ENCODE assay signal across 8 cellular contexts in the genomic region with DNA sequence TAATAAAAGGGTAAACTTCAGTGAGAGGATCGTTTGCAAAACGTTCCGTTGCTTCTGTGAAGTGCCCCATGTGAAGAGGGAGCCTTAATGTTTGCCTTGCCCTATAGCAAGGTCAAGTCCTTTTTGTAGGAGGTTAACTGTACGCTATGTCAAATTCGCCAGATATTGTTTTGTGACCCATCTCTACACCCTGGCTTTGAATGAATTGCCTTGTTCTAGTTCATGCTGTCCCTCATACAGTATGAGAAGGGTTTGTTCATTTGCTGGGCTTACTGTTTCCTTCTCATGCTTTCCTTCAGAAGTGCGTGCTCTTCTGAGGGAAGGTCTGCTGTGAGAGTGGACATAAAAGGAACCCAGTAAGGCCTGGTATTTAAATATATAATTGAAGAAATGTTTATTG. TPM values are rescaled to one million over a fixed set of nuclear protein-coding genes. Genes with fewer than 3 reads are reported as not detected.
DNase-seq lines count a peak whose midpoint lies in the region; ATAC-seq and TF ChIP-seq lines count a peak whose summit lies in the region.

No MANE protein-coding gene starts in this region.

- H3K4me1 Mint-ChIP-seq in CD8-positive, alpha-beta T cell (ENCODE audit: low read depth) = peaks cover 45% of the 10 kb centered on the region

- TF ChIP-seq RAD21 in neural cell (conservative IDR thresholded peaks at IDR 0.05) = no peak

- H3K9me3 Mint-ChIP-seq in CD8-positive, alpha-beta T cell = no peaks in the 10 kb centered on the region

- TF ChIP-seq CTCF in CD8-positive, alpha-beta T cell (IDR thresholded peaks at IDR 0.05) = no peak
- TF ChIP-seq CTCF in NB4 (IDR thresholded peaks at IDR 0.05; ENCODE audit: low read depth, low read length) (no peak), neural cell (IDR thresholded peaks at IDR 0.05; ENCODE audit: poor library complexity, severe bottlenecking) (no peak), mucosa of descending colon (IDR thresholded peaks at IDR 0.05) (no peak)

- H3K36me3 Mint-ChIP-seq in CD8-positive, alpha-beta T cell = peaks cover 10% of the 10 kb centered on the region

- H3K79me2 ChIP-seq in neural cell (replicated peaks; ENCODE audit: insufficient read depth, low read length) = peaks cover 46% of the 10 kb centered on the region

- intact Hi-C loops in CD8-positive, alpha-beta T cell (cut with DNase I, micrococcal nuclease) = loop anchor here in 1 of 2 experiments (2.0 to 10.0 kb wide), 6 partner anchors 75 to 659 kb away; partner anchors contain the start of genes CCDC47, DDX42, SMARCD2 and TANC2
- intact Hi-C loops in mucosa of descending colon (cut with DNase I, micrococcal nuclease) = no loop called here

- no peaks in the 10 kb centered on the region for H3K36me3 ChIP-seq in CD8-positive, alpha-beta T cell (ENCODE audit: insufficient read depth, low read length)
- no peaks in the 10 kb centered on the region for H3K36me3 ChIP-seq in ectodermal cell (ENCODE audit: control insufficient read depth, insufficient read depth, low read length)
- no peaks in the 10 kb centered on the region for H3K36me3 ChIP-seq in neural cell (ENCODE audit: insufficient read depth, low read length)
- H3K36me3 ChIP-seq in mucosa of descending colon (ENCODE audit: low read depth) = no peaks in the 10 kb centered on the region

- TF ChIP-seq POLR2A in NB4 (IDR thresholded peaks at IDR 0.05; ENCODE audit: extremely low read depth, insufficient read length) = no peak

- H3K27ac ChIP-seq in CD8-positive, alpha-beta T cell (ENCODE audit: low read depth, low read length) = no peak overlapping the region
- no peak overlapping the region for H3K27ac ChIP-seq in ectodermal cell (ENCODE audit: insufficient read depth, low read depth, low read length, poor library complexity, severe bottlenecking)
- no peak overlapping the region for H3K27ac ChIP-seq in neural cell (ENCODE audit: low read length)

- POLR2A ChIA-PET in CD8-positive, alpha-beta T cell (lab: Charles Lee) = interaction anchor here (0.7 to 3.4 kb wide), 5 partner anchors 10 to 82 kb away, joined by 3 to 75 read pairs (median 5); partner anchors contain the start of gene LIMD2

- H4K20me1 ChIP-seq in neural cell (ENCODE audit: insufficient read depth) = no peaks in the 10 kb centered on the region

- TF ChIP-seq EP300 in neural cell (conservative IDR thresholded peaks at IDR 0.05; ENCODE audit: poor library complexity, severe bottlenecking) = no peak

- peak overlapping the region; percentile 66 for H3K4me2 ChIP-seq in neural cell (ENCODE audit: low read length)

- CTCF ChIA-PET in CD8-positive, alpha-beta T cell (lab: Charles Lee) = interaction anchor here (1.1 to 3.8 kb wide), 3 partner anchors 12 to 198 kb away, joined by 3 to 28 read pairs (median 3); no protein-coding TSS in a partner anchor

- H3K9ac ChIP-seq in neural cell (ENCODE audit: low read length) = peak overlapping the region; percentile 75

- peaks cover 30% of the 10 kb centered on the region for H3K4me1 ChIP-seq in CD8-positive, alpha-beta T cell (ENCODE audit: insufficient read depth, low read length)
- H3K4me1 ChIP-seq in ectodermal cell (ENCODE audit: control insufficient read depth, insufficient read depth, low read length) (no peaks in the 10 kb centered on the region), mucosa of descending colon (ENCODE audit: low read depth) (peaks cover 11% of the 10 kb centered on the region)

- H3K9me3 ChIP-seq in CD8-positive, alpha-beta T cell (ENCODE audit: low read length) = no peaks in the 10 kb centered on the region
- H3K9me3 ChIP-seq in ectodermal cell (ENCODE audit: control insufficient read depth, low read length) (no peaks in the 10 kb centered on the region), neural cell (ENCODE audit: low read length) (no peaks in the 10 kb centered on the region), mucosa of descending colon (no peaks in the 10 kb centered on the region)

- H3K27me3 ChIP-seq in CD8-positive, alpha-beta T cell (ENCODE audit: insufficient read depth, low read length) = no peaks in the 10 kb centered on the region
- no peaks in the 10 kb centered on the region for H3K27me3 ChIP-seq in ectodermal cell (ENCODE audit: control insufficient read depth, insufficient read depth, low read length, poor library complexity, severe bottlenecking)
- no peaks in the 10 kb centered on the region for H3K27me3 ChIP-seq in neural cell (ENCODE audit: insufficient read depth, low read depth, low read length)

- H2AFZ ChIP-seq in neural cell (ENCODE audit: low read depth, low read length) = no peak overlapping the region

- peak overlapping the region; percentile 93 for H3K27ac Mint-ChIP-seq in CD8-positive, alpha-beta T cell

- 45% methylated on average over 6 of the region's 6 CpGs for WGBS in ectodermal cell, 2 experiments

- no peak for DNase-seq in CD8-positive, alpha-beta T cell
- DNase-seq in NB4 (ENCODE audit: low read depth) = peak; percentile 25
- no peak for DNase-seq in mucosa of descending colon
- DNase-seq in stimulated activated CD4-positive, alpha-beta T cell treated with anti-CD3 and anti-CD28 coated beads, Interleukin-15, amount 100 ng/mL, for 24 hours = no peak

- peak overlapping the region; percentile 38 for H3K4me3 ChIP-seq in CD8-positive, alpha-beta T cell (ENCODE audit: low read depth, low read length)
- H3K4me3 ChIP-seq in NB4 (ENCODE audit: low read depth, low read length) = peak overlapping the region; percentile 79
- peak overlapping the region; percentile 52 for H3K4me3 ChIP-seq in ectodermal cell (ENCODE audit: insufficient read depth, low read depth, low read length)
- H3K4me3 ChIP-seq in neural cell (ENCODE audit: low read length) = peak overlapping the region; percentile 81
- no peak overlapping the region for H3K4me3 ChIP-seq in mucosa of descending colon

- no peaks in the 10 kb centered on the region for H3K9me2 ChIP-seq in neural cell (ENCODE audit: insufficient read depth, low read length)

- peak overlapping the region; percentile 98 for H3K4me3 Mint-ChIP-seq in CD8-positive, alpha-beta T cell

- no peaks in the 10 kb centered on the region for H3K27me3 Mint-ChIP-seq in CD8-positive, alpha-beta T cell (ENCODE audit: low read depth)

- peaks cover 6% of the 10 kb centered on the region for H3F3A ChIP-seq in neural cell (ENCODE audit: insufficient read depth, low read length, poor library complexity, severe bottlenecking)

- no peak for ATAC-seq in CD8-positive, alpha-beta T cell
- ATAC-seq in GM18520 (IDR thresholded peaks at IDR 0.05; ENCODE audit: unreplicated experiment) (no peak), HG03378 (IDR thresholded peaks at IDR 0.05; ENCODE audit: unreplicated experiment) (no peak), mucosa of descending colon (no peak)

TF ChIP-seq in neural cell, 6 proteins besides CTCF, POLR2A, EP300 and RAD21:
- no peak for TF ChIP-seq MXI1 (conservative IDR thresholded peaks at IDR 0.05; ENCODE audit: poor library complexity, severe bottlenecking)
- no peak for TF ChIP-seq POLR2AphosphoS5 (IDR thresholded peaks at IDR 0.05)
- TF ChIP-seq TAF1 (IDR thresholded peaks at IDR 0.05; ENCODE audit: low read depth) = no peak
- TF ChIP-seq SMC3 (conservative IDR thresholded peaks at IDR 0.05; ENCODE audit: poor library complexity) = no peak
- no peak for TF ChIP-seq EZH2 (IDR thresholded peaks at IDR 0.05; ENCODE audit: borderline replicate concordance, insufficient read depth, low read length, poor library complexity, severe bottlenecking)
- TF ChIP-seq, protein P1, sequence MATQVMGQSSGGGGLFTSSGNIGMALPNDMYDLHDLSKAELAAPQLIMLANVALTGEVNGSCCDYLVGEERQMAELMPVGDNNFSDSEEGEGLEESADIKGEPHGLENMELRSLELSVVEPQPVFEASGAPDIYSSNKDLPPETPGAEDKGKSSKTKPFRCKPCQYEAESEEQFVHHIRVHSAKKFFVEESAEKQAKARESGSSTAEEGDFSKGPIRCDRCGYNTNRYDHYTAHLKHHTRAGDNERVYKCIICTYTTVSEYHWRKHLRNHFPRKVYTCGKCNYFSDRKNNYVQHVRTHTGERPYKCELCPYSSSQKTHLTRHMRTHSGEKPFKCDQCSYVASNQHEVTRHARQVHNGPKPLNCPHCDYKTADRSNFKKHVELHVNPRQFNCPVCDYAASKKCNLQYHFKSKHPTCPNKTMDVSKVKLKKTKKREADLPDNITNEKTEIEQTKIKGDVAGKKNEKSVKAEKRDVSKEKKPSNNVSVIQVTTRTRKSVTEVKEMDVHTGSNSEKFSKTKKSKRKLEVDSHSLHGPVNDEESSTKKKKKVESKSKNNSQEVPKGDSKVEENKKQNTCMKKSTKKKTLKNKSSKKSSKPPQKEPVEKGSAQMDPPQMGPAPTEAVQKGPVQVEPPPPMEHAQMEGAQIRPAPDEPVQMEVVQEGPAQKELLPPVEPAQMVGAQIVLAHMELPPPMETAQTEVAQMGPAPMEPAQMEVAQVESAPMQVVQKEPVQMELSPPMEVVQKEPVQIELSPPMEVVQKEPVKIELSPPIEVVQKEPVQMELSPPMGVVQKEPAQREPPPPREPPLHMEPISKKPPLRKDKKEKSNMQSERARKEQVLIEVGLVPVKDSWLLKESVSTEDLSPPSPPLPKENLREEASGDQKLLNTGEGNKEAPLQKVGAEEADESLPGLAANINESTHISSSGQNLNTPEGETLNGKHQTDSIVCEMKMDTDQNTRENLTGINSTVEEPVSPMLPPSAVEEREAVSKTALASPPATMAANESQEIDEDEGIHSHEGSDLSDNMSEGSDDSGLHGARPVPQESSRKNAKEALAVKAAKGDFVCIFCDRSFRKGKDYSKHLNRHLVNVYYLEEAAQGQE (IDR thresholded peaks at IDR 0.05; ENCODE audit: borderline replicate concordance) = no peak

RNA-seq across cellular contexts. Expression of gene MAP3K3, which starts 1.6 kb away (rescaled TPM):
- total RNA-seq in CD8-positive, alpha-beta T cell = 10 to 100 TPM; 72.9 to 74.5 TPM
- polyA plus RNA-seq in ectodermal cell (2013, experiment 1 of 4) = 30.3 TPM
- polyA plus RNA-seq in ectodermal cell (2013, experiment 2 of 4) = 26.2 TPM
- 23.7 TPM for polyA plus RNA-seq in ectodermal cell (2013, experiment 3 of 4)
- 22.9 TPM for polyA plus RNA-seq in ectodermal cell (2013, experiment 4 of 4)
- polyA plus RNA-seq in neural cell = 16.6 and 24.5 TPM in 2 replicates
- 32.2 and 41.4 TPM in 2 replicates for polyA minus RNA-seq in neural cell
- 10 to 100 TPM; 13.0 to 54.7 (median 18.5) TPM for total RNA-seq in mucosa of descending colon

RNA-seq across cellular contexts. Expression of gene TACO1, which starts 23.1 kb away (rescaled TPM):
- total RNA-seq in CD8-positive, alpha-beta T cell = 10 to 100 TPM; 13.7 to 15.9 TPM
- polyA plus RNA-seq in ectodermal cell (2013, experiment 1 of 4) = 22.2 TPM
- 22.5 TPM for polyA plus RNA-seq in ectodermal cell (2013, experiment 2 of 4)
- 18.4 TPM for polyA plus RNA-seq in ectodermal cell (2013, experiment 3 of 4)
- 18.0 TPM for polyA plus RNA-seq in ectodermal cell (2013, experiment 4 of 4)
- polyA plus RNA-seq in neural cell = 15.8 and 16.2 TPM in 2 replicates
- polyA minus RNA-seq in neural cell = 12.5 and 16.1 TPM in 2 replicates
- 10 to 100 TPM; 21.7 to 34.4 (median 29.7) TPM for total RNA-seq in mucosa of descending colon
